26 cellular contexts compared by ENCODE assay signal in genomic region chr11:12031856-12032526, GRCh38.
"Had no signal": no experiment of that assay in that cellular context is flagged by ENCODE, and none has a peak within 500 bp of the region (broad histone marks: within the 10 kb centered on the region; RNA-seq: fewer than 3 reads in every experiment).

No MANE protein-coding gene starts in this region.

- ATAC-seq: activated CD4-positive, CD25-positive, alpha-beta regulatory T cell treated with anti-CD3 and anti-CD28 coated beads, Interleukin-2, amount 50 U/mL, for 24 hours; gastrocnemius medialis; lower lobe of right lung; natural killer cell; stimulated activated memory B cell treated with anti-CD40 and anti-IgM and Interleukin-4, amounts not matched to agents 10 μg/mL and 1 μg/mL and 100 μg/mL, for 72 hours; stimulated activated naive CD8-positive, alpha-beta T cell treated with anti-CD3 and anti-CD28 coated beads, Interleukin-15, amount 100 ng/mL, for 72 hours had no signal

- H3K27ac ChIP-seq: ascending aorta, colonic mucosa, gastrocnemius medialis, hepatocyte, lower lobe of right lung, vagina, WERI-Rb-1 had no signal

- FAIRE-seq: small intestine had no signal

- H3K9me3 ChIP-seq: ascending aorta, colonic mucosa, gastrocnemius medialis, lower lobe of right lung, sigmoid colon, vagina had no signal

- H2AFZ ChIP-seq: hepatocyte had no signal

- H3K27me3 ChIP-seq: ascending aorta, colonic mucosa, gastrocnemius medialis, hepatocyte, sigmoid colon, vagina had no signal

- DNase-seq: activated CD4-positive, alpha-beta T cell treated with anti-CD3 and anti-CD28 coated beads for 48 hours; activated CD4-positive, alpha-beta T cell treated with anti-CD3 and anti-CD28 coated beads, Interleukin-2, amount 50 U/mL, for 48 hours; activated CD8-positive, alpha-beta memory T cell treated with anti-CD3 and anti-CD28 coated beads for 24 hours; activated gamma-delta T cell; activated naive CD4-positive, alpha-beta T cell treated with anti-CD3 and anti-CD28 coated beads, Interleukin-2, amount 10 ng/mL, durations not matched to agents 7 days and 5 days; activated naive CD8-positive, alpha-beta T cell treated with anti-CD3 and anti-CD28 coated beads, Interleukin-2, amount 10 ng/mL, durations not matched to agents 7 days and 5 days; colonic mucosa; effector memory CD4-positive, alpha-beta T cell; gastrocnemius medialis; islet precursor cell; lower lobe of right lung; mesendoderm; natural killer cell; sigmoid colon; small intestine; stimulated activated CD4-positive, alpha-beta T cell treated with anti-CD3 and anti-CD28 coated beads, Interleukin-4, amount 100 ng/mL, for 4 hours; stimulated activated CD8-positive, alpha-beta memory T cell treated with anti-CD3 and anti-CD28 coated beads, Interleukin-4, amount 100 ng/mL, for 48 hours; stimulated activated naive CD8-positive, alpha-beta T cell treated with anti-CD3 and anti-CD28 coated beads, Interleukin-15, amount 100 ng/mL, for 72 hours; SW 1271; T1000; WERI-Rb-1 had no signal

- H3K79me2 ChIP-seq: hepatocyte had no signal

- H3K4me3 ChIP-seq: ascending aorta, colonic mucosa, gastrocnemius medialis, hepatocyte, lower lobe of right lung, sigmoid colon, vagina had no signal

- H3K36me3 ChIP-seq: ascending aorta, colonic mucosa, gastrocnemius medialis, lower lobe of right lung, sigmoid colon, vagina, WERI-Rb-1 had no signal

- H3K4me1 ChIP-seq: ascending aorta, colonic mucosa, lower lobe of right lung, vagina had no signal

- H3K4me2 ChIP-seq: hepatocyte had no signal
